19 cellular contexts compared by ENCODE assay signal in genomic region chr9:136443687-136444086, GRCh38. TPM values are rescaled to one million over a fixed set of nuclear protein-coding genes. Genes with fewer than 3 reads are reported as not detected.
A peak's percentile ranks its signal among the peaks of the same experiment; 100 is the strongest.
DNase-seq lines count a peak whose midpoint lies in the region; ATAC-seq and TF ChIP-seq lines count a peak whose summit lies in the region.
"Had no signal": no experiment of that assay in that cellular context is flagged by ENCODE, and none has a peak within 500 bp of the region (broad histone marks: within the 10 kb centered on the region; RNA-seq: fewer than 3 reads in every experiment).

No MANE protein-coding gene starts in this region.

- no TSS peak for BruUV-seq in mammary epithelial cell (replicated peaks; lab: Mats Ljungman, UMichigan)

- peaks cover 9% of the 10 kb centered on the region for H3K79me2 ChIP-seq in mammary epithelial cell (ENCODE audit: insufficient read depth, low read length)

- no peak overlapping the region for H3K9ac ChIP-seq in BLaER1 treated with 17β-estradiol and CSF1 and Interleukin-3, amounts not matched to agents 10 nM and 100 nM
- H3K9ac ChIP-seq in mammary epithelial cell (ENCODE audit: insufficient read depth, low read length), result no peak overlapping the region

- no peak for ATAC-seq in left lobe of liver
- ATAC-seq: A549; CD8-positive, alpha-beta T cell had no signal

- H3K4me1 ChIP-seq in BLaER1 treated with 17β-estradiol and CSF1 and Interleukin-3, amounts not matched to agents 10 nM and 100 nM, result peaks cover 33 to 82% (median 79%) of the 10 kb centered on the region in 10 experiments
- no peaks in the 10 kb centered on the region for H3K4me1 ChIP-seq in mammary epithelial cell (ENCODE audit: insufficient read depth, low read length)
- H3K4me1 ChIP-seq: BE2C, Caco-2 had no signal

- H3K9me3 Mint-ChIP-seq in activated T-cell treated with anti-CD3 and anti-CD28 coated beads, Interleukin-2, amount 50 U/mL, for 24 hours, result no peaks in the 10 kb centered on the region
- H3K9me3 Mint-ChIP-seq: CD8-positive, alpha-beta T cell had no signal

- CTCF ChIA-PET in RWPE1 (lab: Yijun Ruan, JAX) (no interaction called here), mammary epithelial cell (lab: Charles Lee; ENCODE audit: low non-redundant PET) (no interaction called here)

- peaks cover 84% of the 10 kb centered on the region for H3K36me3 Mint-ChIP-seq in activated T-cell treated with anti-CD3 and anti-CD28 coated beads, Interleukin-2, amount 50 U/mL, for 24 hours (ENCODE audit: low read depth)

- H4K20me1 ChIP-seq in BLaER1 treated with 17β-estradiol and CSF1 and Interleukin-3, amounts not matched to agents 10 nM and 100 nM, result peaks cover 58 to 97% (median 92%) of the 10 kb centered on the region in 11 experiments
- H4K20me1 ChIP-seq in mammary epithelial cell (ENCODE audit: insufficient read depth, low read length), result no peaks in the 10 kb centered on the region

- POLR2A ChIA-PET in RWPE1 (lab: Yijun Ruan, JAX; ENCODE audit: low non-redundant PET), result no interaction called here

- TF ChIP-seq CTCF in RWPE1 (conservative IDR thresholded peaks at IDR 0.05; ENCODE audit: low read depth) (no peak), mammary epithelial cell (conservative IDR thresholded peaks at IDR 0.05 in 1 of 2, IDR thresholded peaks at IDR 0.05 in 1 of 2; ENCODE audit: extremely low read depth in 1 of 2, insufficient read depth in 1 of 2, low read depth in 1 of 2, low read length in 2 of 2) (no peak)

- no peak overlapping the region for H2AFZ ChIP-seq in mammary epithelial cell (ENCODE audit: low read depth, low read length)

- no peaks in the 10 kb centered on the region for H3K9me3 ChIP-seq in BLaER1 treated with 17β-estradiol and CSF1 and Interleukin-3, amounts not matched to agents 10 nM and 100 nM (replicated peaks in 1 of 11)
- H3K9me3 ChIP-seq in mammary epithelial cell (replicated peaks; ENCODE audit: insufficient read depth, low read length), result no peaks in the 10 kb centered on the region
- H3K9me3 ChIP-seq: A549, BE2C, Caco-2 had no signal

- DNase-seq in activated T-cell treated with anti-CD3 and anti-CD28 coated beads, Interleukin-2, amount 50 U/mL, for 24 hours, result no peak
- DNase-seq in activated T-cell treated with anti-CD3 and anti-CD28 coated beads for 4 hours (no peak), RWPE1 (ENCODE audit: low spot score) (no peak), left lobe of liver (ENCODE audit: low spot score) (peak; percentile 44), activated gamma-delta T cell treated with Interleukin-2 at 50 U/mL for 16 hours (no peak), mammary epithelial cell (no peak)
- DNase-seq: 8988T, ACHN, AML-193, BE2C, C1 segment of cervical spinal cord, Caco-2, DMS153, DND-41, H7, HCEC 1CT had no signal

- dilution Hi-C loops in mammary epithelial cell (cut with HindIII; ENCODE audit: low sequenced_read_pairs), result no loop called here

- H3K27ac ChIP-seq in BLaER1 treated with 17β-estradiol and CSF1 and Interleukin-3, amounts not matched to agents 10 nM and 100 nM, result no peak overlapping the region
- H3K27ac ChIP-seq in RWPE1 (peak overlapping the region; percentile 77; the same call in 1 of the 2 replicates), mammary epithelial cell (ENCODE audit: insufficient read depth, low read depth, low read length) (no peak overlapping the region)
- H3K27ac ChIP-seq: A549 had no signal

- H3K4me2 ChIP-seq in BLaER1 treated with 17β-estradiol and CSF1 and Interleukin-3, amounts not matched to agents 10 nM and 100 nM, result peak overlapping the region in 7 of 11 experiments; percentile 6 to 100 (median 99); a peak in 7 of 22 replicates
- H3K4me2 ChIP-seq in mammary epithelial cell (ENCODE audit: insufficient read depth, low read depth, low read length), result no peak overlapping the region
- H3K4me2 ChIP-seq: A549 had no signal

- H3K4me1 Mint-ChIP-seq in activated T-cell treated with anti-CD3 and anti-CD28 coated beads, Interleukin-2, amount 50 U/mL, for 24 hours (ENCODE audit: low read depth), result peaks cover 6% of the 10 kb centered on the region

- in situ Hi-C loops in mammary epithelial cell (cut with MboI; ENCODE audit: low sequenced_read_pairs in 2 of 2), result no loop called here

- H3K36me3 ChIP-seq in BLaER1 treated with 17β-estradiol and CSF1 and Interleukin-3, amounts not matched to agents 10 nM and 100 nM, result peaks cover 60 to 80% (median 73%) of the 10 kb centered on the region in 11 experiments
- peaks cover 37% of the 10 kb centered on the region for H3K36me3 ChIP-seq in mammary epithelial cell (ENCODE audit: insufficient read depth, low read length)

- H3K27me3 Mint-ChIP-seq in activated T-cell treated with anti-CD3 and anti-CD28 coated beads, Interleukin-2, amount 50 U/mL, for 24 hours, result no peaks in the 10 kb centered on the region

- 93% methylated on average over 6 of the region's 7 CpGs for WGBS in mammary epithelial cell (ENCODE audit: low coverage, missing lambda C conversion rate)

- no peak overlapping the region for H3K4me3 ChIP-seq in BLaER1 treated with 17β-estradiol and CSF1 and Interleukin-3, amounts not matched to agents 10 nM and 100 nM
- no peak overlapping the region for H3K4me3 ChIP-seq in mammary epithelial cell (replicated peaks in 1 of 3; ENCODE audit: insufficient read depth in 1 of 3, low read depth in 2 of 3, low read length in 3 of 3)
- H3K4me3 ChIP-seq: A549 had no signal

- peak overlapping the region; percentile 40 for H3K27ac Mint-ChIP-seq in activated T-cell treated with anti-CD3 and anti-CD28 coated beads, Interleukin-2, amount 50 U/mL, for 24 hours
- H3K27ac Mint-ChIP-seq: CD8-positive, alpha-beta T cell had no signal

- H3K27me3 ChIP-seq in BLaER1 treated with 17β-estradiol and CSF1 and Interleukin-3, amounts not matched to agents 10 nM and 100 nM, result no peaks in the 10 kb centered on the region
- no peaks in the 10 kb centered on the region for H3K27me3 ChIP-seq in mammary epithelial cell (ENCODE audit: insufficient read depth, low read length)
- H3K27me3 ChIP-seq: BE2C had no signal

- intact Hi-C loops in mammary epithelial cell (cut with micrococcal nuclease), result no loop called here

- no peak overlapping the region for H3K4me3 Mint-ChIP-seq in activated T-cell treated with anti-CD3 and anti-CD28 coated beads, Interleukin-2, amount 50 U/mL, for 24 hours
- H3K4me3 Mint-ChIP-seq: CD8-positive, alpha-beta T cell had no signal

RNA-seq across cellular contexts. Expression of gene INPP5E, which starts 4.0 kb away (rescaled TPM):
- 8.8 TPM for total RNA-seq in left lobe of liver
- 10 to 100 TPM in 1 of 2 donors, 1 to 10 TPM in 1; 7.8 to 15.9 TPM for total RNA-seq in mammary epithelial cell
- polyA plus RNA-seq in mammary epithelial cell, result 6.6 TPM
- 8.7 TPM for polyA minus RNA-seq in mammary epithelial cell

RNA-seq across cellular contexts. Expression of gene PMPCA, which starts 33.2 kb away (rescaled TPM):
- total RNA-seq in left lobe of liver (59.3 TPM), mammary epithelial cell (10 to 100 TPM; 41.7 to 68.8 TPM)
- polyA plus RNA-seq in mammary epithelial cell, result 69.4 TPM
- polyA minus RNA-seq in mammary epithelial cell, result 47.2 TPM

RNA-seq across cellular contexts. Expression of gene ENTR1, which starts 33.3 kb away (rescaled TPM):
- total RNA-seq in left lobe of liver, result 39.5 TPM
- 10 to 100 TPM; 28.5 to 62.0 TPM for total RNA-seq in mammary epithelial cell
- 37.1 TPM for polyA plus RNA-seq in mammary epithelial cell
- 38.7 TPM for polyA minus RNA-seq in mammary epithelial cell

RNA-seq across cellular contexts. Expression of gene SEC16A, which starts 39.2 kb away (rescaled TPM):
- total RNA-seq in left lobe of liver (71.8 TPM), mammary epithelial cell (100 to 1,000 TPM in 1 of 2 donors, 10 to 100 TPM in 1; 66.0 to 106 TPM)
- 23.9 TPM for polyA plus RNA-seq in mammary epithelial cell
- 125 TPM for polyA minus RNA-seq in mammary epithelial cell

RNA-seq across cellular contexts. Expression of gene SNAPC4, which starts 43.7 kb away (rescaled TPM):
- 7.2 TPM for total RNA-seq in left lobe of liver
- 1 to 10 TPM; 7.0 to 9.2 TPM for total RNA-seq in mammary epithelial cell
- polyA plus RNA-seq in mammary epithelial cell, result 2.9 TPM
- 0.52 TPM for polyA minus RNA-seq in mammary epithelial cell
